ENCODE assay signal across 13 cellular contexts in genomic region chr7:102261451-102261850, GRCh38. TPM values are rescaled to one million over a fixed set of nuclear protein-coding genes. Genes with fewer than 3 reads are reported as not detected.
A peak's percentile ranks its signal among the peaks of the same experiment; 100 is the strongest.
DNase-seq lines count a peak whose midpoint lies in the region; ATAC-seq and TF ChIP-seq lines count a peak whose summit lies in the region.
"Had no signal": no experiment of that assay in that cellular context is flagged by ENCODE, and none has a peak within 500 bp of the region (broad histone marks: within the 10 kb centered on the region; RNA-seq: fewer than 3 reads in every experiment).

No MANE protein-coding gene starts in this region.

- DNase-seq in COLO829 (ENCODE audit: low spot score) (peak; percentile 66), midbrain (lab: John Stamatoyannopoulos, UW) (peak; percentile 14), progenitor cell of endocrine pancreas (ENCODE audit: low spot score, unreplicated experiment) (no peak), NCI-H1417 treated with DMSO at 0.1 percent for 48 hours (lab: John Stamatoyannopoulos, UW) (no peak), AG20443 (ENCODE audit: low spot score) (no peak), HuH-7.5 (ENCODE audit: low spot score) (no peak)
- DNase-seq: 8988T; Caco-2; CD4-positive, alpha-beta memory T cell; DND-41; GDM1 had no signal

- H3K4me1 Mint-ChIP-seq in brain (peaks cover 19% of the 10 kb centered on the region), progenitor cell of endocrine pancreas (ENCODE audit: low read depth) (no peaks in the 10 kb centered on the region)
- H3K4me1 Mint-ChIP-seq: CD4-positive, alpha-beta memory T cell had no signal

- peaks cover 0 to 4% (median 0%) of the 10 kb centered on the region in 5 experiments for H3K9me3 Mint-ChIP-seq in brain
- H3K9me3 Mint-ChIP-seq in progenitor cell of endocrine pancreas (ENCODE audit: low read depth), result no peaks in the 10 kb centered on the region

- H3K36me3 Mint-ChIP-seq in brain, result peaks cover 9% of the 10 kb centered on the region
- peaks cover 3% of the 10 kb centered on the region for H3K36me3 Mint-ChIP-seq in progenitor cell of endocrine pancreas (ENCODE audit: insufficient read depth)
- H3K36me3 Mint-ChIP-seq: CD4-positive, alpha-beta memory T cell had no signal

- peak overlapping the region; percentile 21 to 94 (median 62) for H3K27ac Mint-ChIP-seq in brain
- H3K27ac Mint-ChIP-seq in progenitor cell of endocrine pancreas, result peak overlapping the region; percentile 78

- no peak for TF ChIP-seq CTCF in brain (conservative IDR thresholded peaks at IDR 0.05)
- no peak for TF ChIP-seq CTCF in progenitor cell of endocrine pancreas (IDR thresholded peaks at IDR 0.05; ENCODE audit: unreplicated experiment)

- H3K4me3 Mint-ChIP-seq in brain, result no peak overlapping the region
- no peak overlapping the region for H3K4me3 Mint-ChIP-seq in progenitor cell of endocrine pancreas (ENCODE audit: low read depth)
- H3K4me3 Mint-ChIP-seq: CD4-positive, alpha-beta memory T cell had no signal

- no peak for ATAC-seq in GM18870 (IDR thresholded peaks at IDR 0.05; ENCODE audit: unreplicated experiment)

- H3K27me3 Mint-ChIP-seq in brain (no peaks in the 10 kb centered on the region), progenitor cell of endocrine pancreas (no peaks in the 10 kb centered on the region)
- H3K27me3 Mint-ChIP-seq: CD4-positive, alpha-beta memory T cell had no signal

RNA-seq across cellular contexts. Expression of gene SH2B2, which starts 25.2 kb away (rescaled TPM):
- 8.3 TPM for polyA plus RNA-seq in brain (ENCODE audit: insufficient read depth, low read depth, low replicate concordance)
- total RNA-seq in progenitor cell of endocrine pancreas, result 11.2 and 11.5 TPM in 2 replicates

Comparison
In these comparisons a context has a peak if more than half of its experiments do, and no peak if none do; other contexts are left out.
1. DNase-seq: peak in COLO829 (single experiment) and midbrain (single experiment); none in progenitor cell of endocrine pancreas (single experiment), NCI-H1417 treated with DMSO at 0.1 percent for 48 hours (single experiment), AG20443 (single experiment) and HuH-7.5 (single experiment).